ENCODE assay signal across 2 cellular contexts in genomic region chr15:84634228-84634837, GRCh38.
TF ChIP-seq lines count a peak whose summit lies in the region.

No MANE protein-coding gene starts in this region.

TF ChIP-seq in A549, 52 proteins besides CTCF, POLR2A, EP300 and RAD21 (continued from another document):
- TF ChIP-seq EHF (CRISPR knock-in tag; IDR thresholded peaks at IDR 0.05) (no peak), RNF2 (IDR thresholded peaks at IDR 0.05; ENCODE audit: borderline replicate concordance, low read depth) (no peak), CHD2 (IDR thresholded peaks at IDR 0.05; ENCODE audit: low read length, partially characterized antibody) (no peak), HOXA7 (CRISPR knock-in tag; IDR thresholded peaks at IDR 0.05) (no peak), FOSL2 (IDR thresholded peaks at IDR 0.05) (no peak), FOSL2 (CRISPR knock-in tag; IDR thresholded peaks at IDR 0.05) (no peak), TFCP2L1 (CRISPR knock-in tag; IDR thresholded peaks at IDR 0.05) (no peak), ATOH8 (CRISPR knock-in tag; IDR thresholded peaks at IDR 0.05; ENCODE audit: low read depth) (no peak), CBX2 (IDR thresholded peaks at IDR 0.05; ENCODE audit: borderline replicate concordance, low read depth) (no peak), ELK1 (IDR thresholded peaks at IDR 0.05; ENCODE audit: low read depth, low read length) (no peak), NPAS2 (CRISPR knock-in tag; IDR thresholded peaks at IDR 0.05; ENCODE audit: borderline replicate concordance) (no peak), HDAC2 (IDR thresholded peaks at IDR 0.05) (no peak), JUNB (IDR thresholded peaks at IDR 0.05) (no peak), NR3C1 (IDR thresholded peaks at IDR 0.05) (no peak)
- TF ChIP-seq, protein P1, sequence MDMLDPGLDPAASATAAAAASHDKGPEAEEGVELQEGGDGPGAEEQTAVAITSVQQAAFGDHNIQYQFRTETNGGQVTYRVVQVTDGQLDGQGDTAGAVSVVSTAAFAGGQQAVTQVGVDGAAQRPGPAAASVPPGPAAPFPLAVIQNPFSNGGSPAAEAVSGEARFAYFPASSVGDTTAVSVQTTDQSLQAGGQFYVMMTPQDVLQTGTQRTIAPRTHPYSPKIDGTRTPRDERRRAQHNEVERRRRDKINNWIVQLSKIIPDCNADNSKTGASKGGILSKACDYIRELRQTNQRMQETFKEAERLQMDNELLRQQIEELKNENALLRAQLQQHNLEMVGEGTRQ (IDR thresholded peaks at IDR 0.05), result no peak
- TF ChIP-seq, protein P2, sequence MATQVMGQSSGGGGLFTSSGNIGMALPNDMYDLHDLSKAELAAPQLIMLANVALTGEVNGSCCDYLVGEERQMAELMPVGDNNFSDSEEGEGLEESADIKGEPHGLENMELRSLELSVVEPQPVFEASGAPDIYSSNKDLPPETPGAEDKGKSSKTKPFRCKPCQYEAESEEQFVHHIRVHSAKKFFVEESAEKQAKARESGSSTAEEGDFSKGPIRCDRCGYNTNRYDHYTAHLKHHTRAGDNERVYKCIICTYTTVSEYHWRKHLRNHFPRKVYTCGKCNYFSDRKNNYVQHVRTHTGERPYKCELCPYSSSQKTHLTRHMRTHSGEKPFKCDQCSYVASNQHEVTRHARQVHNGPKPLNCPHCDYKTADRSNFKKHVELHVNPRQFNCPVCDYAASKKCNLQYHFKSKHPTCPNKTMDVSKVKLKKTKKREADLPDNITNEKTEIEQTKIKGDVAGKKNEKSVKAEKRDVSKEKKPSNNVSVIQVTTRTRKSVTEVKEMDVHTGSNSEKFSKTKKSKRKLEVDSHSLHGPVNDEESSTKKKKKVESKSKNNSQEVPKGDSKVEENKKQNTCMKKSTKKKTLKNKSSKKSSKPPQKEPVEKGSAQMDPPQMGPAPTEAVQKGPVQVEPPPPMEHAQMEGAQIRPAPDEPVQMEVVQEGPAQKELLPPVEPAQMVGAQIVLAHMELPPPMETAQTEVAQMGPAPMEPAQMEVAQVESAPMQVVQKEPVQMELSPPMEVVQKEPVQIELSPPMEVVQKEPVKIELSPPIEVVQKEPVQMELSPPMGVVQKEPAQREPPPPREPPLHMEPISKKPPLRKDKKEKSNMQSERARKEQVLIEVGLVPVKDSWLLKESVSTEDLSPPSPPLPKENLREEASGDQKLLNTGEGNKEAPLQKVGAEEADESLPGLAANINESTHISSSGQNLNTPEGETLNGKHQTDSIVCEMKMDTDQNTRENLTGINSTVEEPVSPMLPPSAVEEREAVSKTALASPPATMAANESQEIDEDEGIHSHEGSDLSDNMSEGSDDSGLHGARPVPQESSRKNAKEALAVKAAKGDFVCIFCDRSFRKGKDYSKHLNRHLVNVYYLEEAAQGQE (IDR thresholded peaks at IDR 0.05), result no peak
- TF ChIP-seq, protein P3, sequence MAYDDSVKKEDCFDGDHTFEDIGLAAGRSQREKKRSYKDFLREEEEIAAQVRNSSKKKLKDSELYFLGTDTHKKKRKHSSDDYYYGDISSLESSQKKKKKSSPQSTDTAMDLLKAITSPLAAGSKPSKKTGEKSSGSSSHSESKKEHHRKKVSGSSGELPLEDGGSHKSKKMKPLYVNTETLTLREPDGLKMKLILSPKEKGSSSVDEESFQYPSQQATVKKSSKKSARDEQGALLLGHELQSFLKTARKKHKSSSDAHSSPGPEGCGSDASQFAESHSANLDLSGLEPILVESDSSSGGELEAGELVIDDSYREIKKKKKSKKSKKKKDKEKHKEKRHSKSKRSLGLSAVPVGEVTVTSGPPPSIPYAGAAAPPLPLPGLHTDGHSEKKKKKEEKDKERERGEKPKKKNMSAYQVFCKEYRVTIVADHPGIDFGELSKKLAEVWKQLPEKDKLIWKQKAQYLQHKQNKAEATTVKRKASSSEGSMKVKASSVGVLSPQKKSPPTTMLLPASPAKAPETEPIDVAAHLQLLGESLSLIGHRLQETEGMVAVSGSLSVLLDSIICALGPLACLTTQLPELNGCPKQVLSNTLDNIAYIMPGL (CRISPR knock-in tag; IDR thresholded peaks at IDR 0.05; ENCODE audit: borderline replicate concordance), result no peak
- TF ChIP-seq, protein P4, sequence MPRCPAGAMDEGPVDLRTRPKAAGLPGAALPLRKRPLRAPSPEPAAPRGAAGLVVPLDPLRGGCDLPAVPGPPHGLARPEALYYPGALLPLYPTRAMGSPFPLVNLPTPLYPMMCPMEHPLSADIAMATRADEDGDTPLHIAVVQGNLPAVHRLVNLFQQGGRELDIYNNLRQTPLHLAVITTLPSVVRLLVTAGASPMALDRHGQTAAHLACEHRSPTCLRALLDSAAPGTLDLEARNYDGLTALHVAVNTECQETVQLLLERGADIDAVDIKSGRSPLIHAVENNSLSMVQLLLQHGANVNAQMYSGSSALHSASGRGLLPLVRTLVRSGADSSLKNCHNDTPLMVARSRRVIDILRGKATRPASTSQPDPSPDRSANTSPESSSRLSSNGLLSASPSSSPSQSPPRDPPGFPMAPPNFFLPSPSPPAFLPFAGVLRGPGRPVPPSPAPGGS (IDR thresholded peaks at IDR 0.05), result no peak
TF ChIP-seq in A549: peak in this region for 0.

TF ChIP-seq in IMR-90, 13 proteins besides CTCF, POLR2A, EP300 and RAD21 (continued from another document):
- no peak for TF ChIP-seq ELK1 (IDR thresholded peaks at IDR 0.05; ENCODE audit: borderline replicate concordance, low read depth, low read length)
- no peak for TF ChIP-seq MXI1 (IDR thresholded peaks at IDR 0.05; ENCODE audit: borderline replicate concordance, low read depth, low read length)
- TF ChIP-seq FOS (IDR thresholded peaks at IDR 0.05; ENCODE audit: low read depth, low read length), result no peak
